In the genomic region with DNA sequence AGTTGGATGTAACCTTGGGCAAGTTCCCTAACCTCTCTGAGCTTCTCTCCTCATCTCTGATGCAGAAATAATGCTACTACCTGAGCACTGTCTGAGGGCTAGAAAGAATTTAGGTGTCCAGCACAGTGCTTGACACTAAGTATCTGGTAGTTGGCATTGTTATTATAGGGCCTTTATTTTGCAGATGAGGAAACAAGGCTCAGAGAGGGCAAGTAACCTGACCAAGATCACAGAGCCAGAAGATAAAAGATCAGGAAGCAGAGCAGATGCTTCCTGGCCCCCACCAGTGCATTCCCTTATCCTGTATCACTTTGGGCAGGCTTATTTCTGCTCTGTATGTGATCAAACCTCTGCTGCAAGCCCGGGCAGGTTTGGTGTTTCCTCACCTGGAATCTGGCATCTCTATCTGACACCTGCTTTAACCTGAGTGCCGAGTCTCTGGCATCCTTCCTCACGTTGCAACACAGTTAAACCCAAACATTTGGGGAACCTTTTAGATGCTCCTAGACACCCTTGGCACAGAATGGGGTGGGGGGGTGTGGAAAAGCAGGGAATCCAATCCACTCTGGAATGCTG, we compare ENCODE assay signal across 9 cellular contexts.
DNase-seq lines count a peak whose midpoint lies in the region; ATAC-seq lines count a peak whose summit lies in the region.
"Had no signal": no experiment of that assay in that cellular context is flagged by ENCODE, and none has a peak within 500 bp of the region (broad histone marks: within the 10 kb centered on the region; RNA-seq: fewer than 3 reads in every experiment).

No MANE protein-coding gene starts in this region.

- ATAC-seq in activated T-helper 17 cell treated with anti-CD3 and anti-CD28 coated beads, Interleukin-2, amount 50 U/mL, for 72 hours (replicated peaks), result no peak
- no peak for ATAC-seq in left colon
- ATAC-seq in aorta (ENCODE audit: low FRiP score), result no peak
- ATAC-seq in GM18520 (IDR thresholded peaks at IDR 0.05; ENCODE audit: unreplicated experiment), result no peak

- H3K27ac ChIP-seq in BLaER1 treated with 17β-estradiol and CSF1 and Interleukin-3, amounts not matched to agents 10 nM and 100 nM, result peak overlapping the region in 4 of 11 experiments; percentile 65 to 82 (median 74); a peak in 8 of 22 replicates
- H3K27ac ChIP-seq in HUES64 (ENCODE audit: low read depth, low read length) (no peak overlapping the region), aorta (ENCODE audit: low read depth in 1 of 2, low read length in 2 of 2) (peak overlapping the region in 1 of 2 donors; percentile 18)

- H3K27me3 Mint-ChIP-seq in activated T-helper 17 cell treated with anti-CD3 and anti-CD28 coated beads, Interleukin-2, amount 50 U/mL, for 72 hours, result no peaks in the 10 kb centered on the region

- H3K9ac ChIP-seq in BLaER1 treated with 17β-estradiol and CSF1 and Interleukin-3, amounts not matched to agents 10 nM and 100 nM, result peak overlapping the region in 10 of 11 experiments; percentile 59 to 85 (median 78); a peak in 15 of 22 replicates
- H3K9ac ChIP-seq in HUES64 (ENCODE audit: low read depth, low read length), result 0 out of 2 replicates have a peak overlapping the region, but pooled peaks have one; percentile 70

- H3K27ac Mint-ChIP-seq in activated T-helper 17 cell treated with anti-CD3 and anti-CD28 coated beads, Interleukin-2, amount 50 U/mL, for 72 hours, result no peak overlapping the region

- peak overlapping the region; percentile 81 for H3K4me3 Mint-ChIP-seq in activated T-helper 17 cell treated with anti-CD3 and anti-CD28 coated beads, Interleukin-2, amount 50 U/mL, for 72 hours

- H3K4me3 ChIP-seq in BLaER1 treated with 17β-estradiol and CSF1 and Interleukin-3, amounts not matched to agents 10 nM and 100 nM, result peak overlapping the region; percentile 51 to 73 (median 62); a peak in 15 of 20 replicates
- peak overlapping the region; percentile 69 for H3K4me3 ChIP-seq in HUES64 (ENCODE audit: low read length)
- peak overlapping the region; percentile 45 for H3K4me3 ChIP-seq in mononuclear cell (ENCODE audit: low read length)
- no peak overlapping the region for H3K4me3 ChIP-seq in aorta (ENCODE audit: low read length in 2 of 2)

- H3K9me3 ChIP-seq in BLaER1 treated with 17β-estradiol and CSF1 and Interleukin-3, amounts not matched to agents 10 nM and 100 nM (replicated peaks in 1 of 11), result peaks cover 0 to 10% (median 4%) of the 10 kb centered on the region in 11 experiments; a peak in 12 of 22 replicates
- H3K9me3 ChIP-seq in HUES64 (ENCODE audit: insufficient read depth, low read depth, low read length) (no peaks in the 10 kb centered on the region), mononuclear cell (ENCODE audit: low read depth, low read length) (no peaks in the 10 kb centered on the region), aorta (ENCODE audit: control insufficient read depth, low read length) (no peaks in the 10 kb centered on the region)

- intact Hi-C loops in left colon (cut with DNase I, micrococcal nuclease) (no loop called here), aorta (cut with DNase I) (loop anchor here (2.0 to 5.0 kb wide), 2 partner anchors 189 to 191 kb away; no protein-coding TSS in a partner anchor)

- H4K20me1 ChIP-seq in BLaER1 treated with 17β-estradiol and CSF1 and Interleukin-3, amounts not matched to agents 10 nM and 100 nM, result no peaks in the 10 kb centered on the region

- DNase-seq in NCI-H2227 (lab: John Stamatoyannopoulos, UW; ENCODE audit: unreplicated experiment) (no peak), left colon (no peak), aorta (no peak)
- DNase-seq: foreskin melanocyte had no signal

- H3K4me1 Mint-ChIP-seq in activated T-helper 17 cell treated with anti-CD3 and anti-CD28 coated beads, Interleukin-2, amount 50 U/mL, for 72 hours, result no peaks in the 10 kb centered on the region

- H3K4me2 ChIP-seq in BLaER1 treated with 17β-estradiol and CSF1 and Interleukin-3, amounts not matched to agents 10 nM and 100 nM, result peak overlapping the region; percentile 70 to 98 (median 82)

- H3K4me1 ChIP-seq in BLaER1 treated with 17β-estradiol and CSF1 and Interleukin-3, amounts not matched to agents 10 nM and 100 nM, result peaks cover 7 to 15% (median 9%) of the 10 kb centered on the region in 10 experiments; a peak in 18 of 20 replicates
- H3K4me1 ChIP-seq in HUES64 (ENCODE audit: insufficient read depth, low read length) (peaks cover 6% of the 10 kb centered on the region), mononuclear cell (ENCODE audit: insufficient read depth, low read length) (peaks cover 17% of the 10 kb centered on the region), aorta (ENCODE audit: control insufficient read depth in 1 of 2, insufficient read depth in 2 of 2, low read length in 2 of 2) (no peaks in the 10 kb centered on the region)

- H3K9me3 Mint-ChIP-seq in activated T-helper 17 cell treated with anti-CD3 and anti-CD28 coated beads, Interleukin-2, amount 50 U/mL, for 72 hours, result no peaks in the 10 kb centered on the region

- H3K27me3 ChIP-seq in BLaER1 treated with 17β-estradiol and CSF1 and Interleukin-3, amounts not matched to agents 10 nM and 100 nM, result no peaks in the 10 kb centered on the region
- peaks cover 8% of the 10 kb centered on the region for H3K27me3 ChIP-seq in HUES64 (ENCODE audit: insufficient read depth, low read length)
- H3K27me3 ChIP-seq in mononuclear cell (ENCODE audit: insufficient read depth, low read length), result no peaks in the 10 kb centered on the region
- H3K27me3 ChIP-seq in aorta (ENCODE audit: control insufficient read depth in 1 of 2, insufficient read depth in 2 of 2, low read length in 1 of 2), result no peaks in the 10 kb centered on the region

- H3K36me3 ChIP-seq in BLaER1 treated with 17β-estradiol and CSF1 and Interleukin-3, amounts not matched to agents 10 nM and 100 nM, result no peaks in the 10 kb centered on the region
- H3K36me3 ChIP-seq in HUES64 (ENCODE audit: insufficient read depth, low read length) (no peaks in the 10 kb centered on the region), aorta (ENCODE audit: control insufficient read depth in 1 of 2, insufficient read depth in 2 of 2, low read length in 1 of 2) (no peaks in the 10 kb centered on the region)

- WGBS in HUES64, result 72% methylated on average over 3 of the region's 3 CpGs
- WGBS in aorta, 2 donors, result 59 to 61% methylated on average over 3 of the region's 3 CpGs

- no peaks in the 10 kb centered on the region for H3K36me3 Mint-ChIP-seq in activated T-helper 17 cell treated with anti-CD3 and anti-CD28 coated beads, Interleukin-2, amount 50 U/mL, for 72 hours (ENCODE audit: low read depth)

Comparison
In these comparisons a context has a peak if more than half of its experiments do, and no peak if none do; other contexts are left out.
1. H3K4me3 ChIP-seq: peak in BLaER1 treated with 17β-estradiol and CSF1 and Interleukin-3, amounts not matched to agents 10 nM and 100 nM (10 of 10), HUES64 (single experiment) and mononuclear cell (single experiment); none in aorta (0 of 2).
2. intact Hi-C loops: an anchor here in aorta (2.0 to 5.0 kb wide); none called in left colon.